ENCODE assay signal across 8 cellular contexts in genomic region chr5:83844320-83845068, GRCh38.
DNase-seq lines count a peak whose midpoint lies in the region; ATAC-seq and TF ChIP-seq lines count a peak whose summit lies in the region.

No MANE protein-coding gene starts in this region.

- no peak overlapping the region for H3K27ac ChIP-seq in SJCRH30
- H3K27ac ChIP-seq in stomach: peak overlapping the region in 1 of 5 donors; percentile 16

- 61 to 73% (median 70%) methylated on average over 7 to 9 of the region's 9 CpGs for WGBS in stomach, 5 donors

- H3K9me3 ChIP-seq in SJCRH30 (replicated peaks) (no peaks in the 10 kb centered on the region), stomach (no peaks in the 10 kb centered on the region)

- no peak overlapping the region for H3K27ac Mint-ChIP-seq in immature natural killer cell

- H3K9me3 Mint-ChIP-seq in immature natural killer cell: peaks cover 3 to 29% (median 5%) of the 10 kb centered on the region in 6 donors

- DNase-seq in AG04449 (ENCODE audit: low read depth, low spot score) (peak; percentile 86), SJCRH30 (peak; percentile 3 to 20), hepatic stellate cell (ENCODE audit: low spot score) (peak; percentile 70), immature natural killer cell (no peak), stomach (no peak)
- DNase-seq in stimulated activated CD8-positive, alpha-beta memory T cell treated with anti-CD3 and anti-CD28 coated beads, Interleukin-4, amount 100 ng/mL, for 48 hours: no peak

- TF ChIP-seq POLR2A in stomach (IDR thresholded peaks at IDR 0.05): no peak

- POLR2A ChIA-PET in AG04449 (lab: Yijun Ruan, JAX): no interaction called here

- H3K27me3 Mint-ChIP-seq in immature natural killer cell (ENCODE audit: low read depth in 3 of 3): peaks cover 0 to under 1% (median 0%) of the 10 kb centered on the region in 3 donors

- H3K36me3 Mint-ChIP-seq in immature natural killer cell: no peaks in the 10 kb centered on the region

- H3K4me3 ChIP-seq in AG04449 (ENCODE audit: low read depth, low read length) (no peak overlapping the region), SJCRH30 (no peak overlapping the region), stomach (no peak overlapping the region)

- H3K36me3 ChIP-seq in SJCRH30: no peaks in the 10 kb centered on the region
- H3K36me3 ChIP-seq in stomach: no peaks in the 10 kb centered on the region

- TF ChIP-seq CTCF in AG04449 (IDR thresholded peaks at IDR 0.05; ENCODE audit: insufficient read depth, low read length, missing control alignments): no peak
- no peak for TF ChIP-seq CTCF in stomach (IDR thresholded peaks at IDR 0.05)

- peak overlapping the region in 1 of 5 donors; percentile 31 for H3K4me3 Mint-ChIP-seq in immature natural killer cell

- H3K27me3 ChIP-seq in SJCRH30 (no peaks in the 10 kb centered on the region), stomach (no peaks in the 10 kb centered on the region)

- ATAC-seq in GM18870 (IDR thresholded peaks at IDR 0.05; ENCODE audit: unreplicated experiment): peak; percentile 100
- peak; percentile 99 for ATAC-seq in HG02973 (IDR thresholded peaks at IDR 0.05; ENCODE audit: unreplicated experiment)

- no peak for TF ChIP-seq EP300 in stomach (IDR thresholded peaks at IDR 0.05)

- intact Hi-C loops in stomach (cut with DNase I; ENCODE audit: low total_unique reads): no loop called here

- CTCF ChIA-PET in AG04449 (lab: Yijun Ruan, JAX): interaction anchor here (0.6 to 1.3 kb wide), 4 partner anchors 52 to 694 kb away, joined by 3 read pairs; no protein-coding TSS in a partner anchor

- H3K4me1 ChIP-seq in SJCRH30: no peaks in the 10 kb centered on the region
- H3K4me1 ChIP-seq in stomach: peaks cover 0 to 9% (median 0%) of the 10 kb centered on the region in 4 donors

- H3K4me1 Mint-ChIP-seq in immature natural killer cell: no peaks in the 10 kb centered on the region

Comparison
In these comparisons a context has a peak if more than half of its experiments do, and no peak if none do; other contexts are left out.
1. DNase-seq: peak in AG04449 (single experiment), SJCRH30 (2 of 2) and hepatic stellate cell (single experiment); none in immature natural killer cell (0 of 3), stomach (single experiment) and stimulated activated CD8-positive, alpha-beta memory T cell treated with anti-CD3 and anti-CD28 coated beads, Interleukin-4, amount 100 ng/mL, for 48 hours (single experiment).